9 cellular contexts compared by ENCODE assay signal in the genomic region with DNA sequence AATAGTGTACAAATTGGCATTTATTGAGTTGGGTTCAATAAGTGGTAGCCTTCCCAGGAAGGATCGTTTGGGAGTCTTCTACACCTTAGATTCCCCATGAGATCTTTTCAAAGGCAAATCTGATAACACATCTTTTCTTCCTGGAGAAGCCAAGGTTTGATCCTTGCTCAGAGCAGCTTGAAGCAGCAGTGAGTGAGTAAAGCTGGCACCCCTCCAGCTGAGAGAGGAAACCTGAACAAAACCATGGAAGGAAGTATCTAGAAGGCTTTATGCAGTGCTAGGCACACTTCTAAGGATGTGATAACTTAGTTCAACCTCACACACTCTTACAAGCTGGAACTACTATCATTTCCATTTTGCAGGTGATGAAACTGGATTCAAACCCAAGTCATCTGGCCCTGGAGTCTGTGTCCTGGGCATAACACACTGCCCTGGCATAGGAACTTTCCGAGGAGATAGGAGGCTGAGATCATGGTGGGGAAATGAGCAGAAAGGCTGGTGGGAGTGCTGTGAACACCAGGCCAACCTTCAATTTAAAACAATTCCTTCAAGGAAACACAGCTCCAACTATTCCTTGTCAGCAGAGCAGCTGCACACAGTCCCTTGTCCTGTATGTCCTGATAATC.
A peak's percentile ranks its signal among the peaks of the same experiment; 100 is the strongest.
DNase-seq lines count a peak whose midpoint lies in the region; ATAC-seq, FAIRE-seq and TF ChIP-seq lines count a peak whose summit lies in the region.
"Had no signal": no experiment of that assay in that cellular context is flagged by ENCODE, and none has a peak within 500 bp of the region (broad histone marks: within the 10 kb centered on the region; RNA-seq: fewer than 3 reads in every experiment).

No MANE protein-coding gene starts in this region.

- H3K36me3 Mint-ChIP-seq in CD4-positive, alpha-beta T cell (ENCODE audit: low read depth): no peaks in the 10 kb centered on the region
- no peaks in the 10 kb centered on the region for H3K36me3 Mint-ChIP-seq in nephron (ENCODE audit: low read depth)

- H3K4me1 Mint-ChIP-seq in CD4-positive, alpha-beta T cell (ENCODE audit: low read depth): peaks cover 13% of the 10 kb centered on the region
- peaks cover 50% of the 10 kb centered on the region for H3K4me1 Mint-ChIP-seq in nephron

- intact Hi-C loops in CD4-positive, alpha-beta T cell (cut with DNase I, micrococcal nuclease): no loop called here
- intact Hi-C loops in esophagus squamous epithelium (cut with DNase I): no loop called here

- peak; percentile 40 for ATAC-seq in CD4-positive, alpha-beta T cell (ENCODE audit: poor library complexity)
- no peak for ATAC-seq in GM21390 (IDR thresholded peaks at IDR 0.05; ENCODE audit: unreplicated experiment)
- no peak for ATAC-seq in HG03097 (IDR thresholded peaks at IDR 0.05; ENCODE audit: low FRiP score, unreplicated experiment)

- peak overlapping the region; percentile 88 for H3K4me3 Mint-ChIP-seq in CD4-positive, alpha-beta T cell
- peak overlapping the region; percentile 83 to 94 (median 93) for H3K4me3 Mint-ChIP-seq in nephron

- peak in 5 of 10 experiments; percentile 13 to 37 (median 20) for DNase-seq in CD4-positive, alpha-beta T cell
- DNase-seq in RCC 7860 (ENCODE audit: low spot score) (peak; percentile 10), esophagus squamous epithelium (lab: John Stamatoyannopoulos, UW) (no peak), OCI-M2 (lab: John Stamatoyannopoulos, UW; ENCODE audit: unreplicated experiment) (no peak), NOMO-1 treated with dmso at 0.1 percent for 144 hours (lab: John Stamatoyannopoulos, UW; ENCODE audit: unreplicated experiment) (no peak)
- DNase-seq: MM.1S had no signal

- no peak for TF ChIP-seq CTCF in CD4-positive, alpha-beta T cell (IDR thresholded peaks at IDR 0.05)
- TF ChIP-seq CTCF in esophagus squamous epithelium (IDR thresholded peaks at IDR 0.05): no peak
- no peak for TF ChIP-seq CTCF in nephron (IDR thresholded peaks at IDR 0.05; ENCODE audit: unreplicated experiment in 3 of 3)

- H3K27me3 ChIP-seq in CD4-positive, alpha-beta T cell (ENCODE audit: control insufficient read depth, insufficient read depth, low read length): peaks cover 34% of the 10 kb centered on the region
- peaks cover 0 to 51% (median 0%) of the 10 kb centered on the region in 4 donors for H3K27me3 ChIP-seq in esophagus squamous epithelium

- no peak overlapping the region for H3K4me3 ChIP-seq in esophagus squamous epithelium

- H3K27ac ChIP-seq in CD4-positive, alpha-beta T cell (ENCODE audit: low read depth, low read length): no peak overlapping the region
- H3K27ac ChIP-seq in esophagus squamous epithelium: peak overlapping the region in 3 of 4 donors; percentile 32 to 47 (median 46)

- peak overlapping the region; percentile 81 for H3K27ac Mint-ChIP-seq in CD4-positive, alpha-beta T cell
- peak overlapping the region; percentile 89 to 99 (median 94) for H3K27ac Mint-ChIP-seq in nephron

- POLR2A ChIA-PET in CD4-positive, alpha-beta T cell (lab: Charles Lee): no interaction called here

- FAIRE-seq in RCC 7860 (lab: Jason Lieb, UNC): peak; percentile 20

- WGBS in esophagus squamous epithelium, 2 donors: 40 to 48% methylated on average over 2 of the region's 2 CpGs

- no peaks in the 10 kb centered on the region for H3K9me3 ChIP-seq in CD4-positive, alpha-beta T cell (ENCODE audit: control insufficient read depth, low read length)
- H3K9me3 ChIP-seq in esophagus squamous epithelium: no peaks in the 10 kb centered on the region

- no peak for TF ChIP-seq POLR2A in esophagus squamous epithelium (IDR thresholded peaks at IDR 0.05)

- H3K27me3 Mint-ChIP-seq in CD4-positive, alpha-beta T cell: peaks cover 58% of the 10 kb centered on the region
- H3K27me3 Mint-ChIP-seq in nephron (ENCODE audit: low read depth): peaks cover 62% of the 10 kb centered on the region

- H3K9me3 Mint-ChIP-seq in CD4-positive, alpha-beta T cell: no peaks in the 10 kb centered on the region
- no peaks in the 10 kb centered on the region for H3K9me3 Mint-ChIP-seq in nephron

- CTCF ChIA-PET in CD4-positive, alpha-beta T cell (lab: Charles Lee): no interaction called here

- H3K36me3 ChIP-seq in esophagus squamous epithelium: no peaks in the 10 kb centered on the region

- H3K4me1 ChIP-seq in esophagus squamous epithelium: peaks cover 0 to 35% (median 13%) of the 10 kb centered on the region in 3 donors
